In the genomic region with DNA sequence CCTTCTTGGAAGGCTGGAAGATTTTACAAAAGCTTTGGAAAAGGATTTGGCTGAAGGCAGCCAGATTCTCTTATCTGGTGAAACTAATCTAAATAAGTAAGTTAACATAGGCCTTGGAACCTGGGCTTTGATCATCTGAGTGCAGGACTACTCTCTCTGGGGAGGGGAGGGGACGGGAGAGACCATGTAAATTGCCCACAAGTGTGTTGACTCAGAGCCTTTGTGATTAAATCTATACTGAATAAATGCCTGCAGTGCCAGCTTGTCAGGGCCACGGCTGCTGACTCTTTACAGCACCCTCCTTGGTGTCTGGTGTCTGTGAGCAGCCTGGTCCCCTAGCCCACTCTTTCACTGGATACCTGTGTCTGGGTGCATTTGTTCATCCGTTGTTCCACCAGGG, we compare ENCODE assay signal across 30 cellular contexts.
"Had no signal": no experiment of that assay in that cellular context is flagged by ENCODE, and none has a peak within 500 bp of the region (broad histone marks: within the 10 kb centered on the region; RNA-seq: fewer than 3 reads in every experiment).

No MANE protein-coding gene starts in this region.

- ATAC-seq: activated naive CD4-positive, alpha-beta T cell treated with anti-CD3 and anti-CD28 coated beads, Interleukin-2, amount 50 U/mL, for 72 hours; activated T-cell treated with anti-CD3 and anti-CD28 coated beads, Interleukin-2, amount 50 U/mL, for 72 hours; left colon; pancreas; psoas muscle; stimulated activated effector memory CD8-positive, alpha-beta T cell treated with anti-CD3 and anti-CD28 coated beads, Interleukin-12 subunit alpha, Interleukin-12 subunit beta, amount 100 ng/mL, for 72 hours; stimulated activated naive CD8-positive, alpha-beta T cell treated with anti-CD3 and anti-CD28 coated beads, Interleukin-15, amount 100 ng/mL, for 72 hours had no signal

- H3K27ac Mint-ChIP-seq: activated naive CD4-positive, alpha-beta T cell treated with anti-CD3 and anti-CD28 coated beads, Interleukin-2, amount 50 U/mL, for 72 hours; activated T-cell treated with anti-CD3 and anti-CD28 coated beads, Interleukin-2, amount 50 U/mL, for 72 hours; mesothelial cell of epicardium; nephron progenitor cell; stimulated activated effector memory CD8-positive, alpha-beta T cell treated with anti-CD3 and anti-CD28 coated beads, Interleukin-12 subunit alpha, Interleukin-12 subunit beta, amount 100 ng/mL, for 72 hours; stimulated activated naive CD8-positive, alpha-beta T cell treated with anti-CD3 and anti-CD28 coated beads, Interleukin-15, amount 100 ng/mL, for 72 hours; T-helper 2 cell treated with Interferon-gamma antibody and Interleukin-4, amounts not matched to agents 5 μg/mL and 100 μg/mL, for 36 hours; type B pancreatic cell had no signal

- DNase-seq: activated CD4-positive, alpha-beta T cell treated with anti-CD3 and anti-CD28 coated beads for 4 hours; activated CD4-positive, alpha-beta T cell treated with anti-CD3 and anti-CD28 coated beads, Interleukin-2, amount 50 U/mL, for 4 hours; activated naive CD4-positive, alpha-beta T cell; activated T-cell treated with anti-CD3 and anti-CD28 coated beads for 4 hours; activated T-cell treated with anti-CD3 and anti-CD28 coated beads, Interleukin-2, amount 50 U/mL, for 72 hours; central memory CD4-positive, alpha-beta T cell; dermis blood vessel endothelial cell; effector CD4-positive, alpha-beta T cell; esophagus squamous epithelium; kidney; left colon; mammary epithelial cell; naive B cell; nephron progenitor cell; pancreas; psoas muscle; sigmoid colon; small intestine; stimulated activated CD4-positive, alpha-beta T cell treated with anti-CD3 and anti-CD28 coated beads, Interleukin-4, amount 100 ng/mL, for 24 hours; stimulated activated naive CD8-positive, alpha-beta T cell treated with anti-CD3 and anti-CD28 coated beads, Interleukin-15, amount 100 ng/mL, for 72 hours; substantia nigra; uterus had no signal

- H3K4me1 ChIP-seq: breast epithelium, esophagus squamous epithelium, pancreas, psoas muscle, sigmoid colon, uterus had no signal

- H3K4me1 Mint-ChIP-seq: mesothelial cell of epicardium had no signal

- H3K36me3 ChIP-seq: breast epithelium, esophagus squamous epithelium, neutrophil, pancreas, sigmoid colon, uterus had no signal

- H3K27ac ChIP-seq: breast epithelium, epithelial cell of prostate, esophagus squamous epithelium, neutrophil, pancreas, psoas muscle, sigmoid colon, uterus had no signal

- H3K4me3 ChIP-seq: breast epithelium, esophagus squamous epithelium, pancreas, psoas muscle, sigmoid colon, uterus had no signal

- H3K9me3 Mint-ChIP-seq: activated naive CD4-positive, alpha-beta T cell treated with anti-CD3 and anti-CD28 coated beads, Interleukin-2, amount 50 U/mL, for 72 hours; activated T-cell treated with anti-CD3 and anti-CD28 coated beads, Interleukin-2, amount 50 U/mL, for 72 hours; mesothelial cell of epicardium; stimulated activated effector memory CD8-positive, alpha-beta T cell treated with anti-CD3 and anti-CD28 coated beads, Interleukin-12 subunit alpha, Interleukin-12 subunit beta, amount 100 ng/mL, for 72 hours; stimulated activated naive CD8-positive, alpha-beta T cell treated with anti-CD3 and anti-CD28 coated beads, Interleukin-15, amount 100 ng/mL, for 72 hours; T-helper 2 cell treated with Interferon-gamma antibody and Interleukin-4, amounts not matched to agents 5 μg/mL and 100 μg/mL, for 36 hours; type B pancreatic cell had no signal

- H3K9me3 ChIP-seq: breast epithelium, esophagus squamous epithelium, neutrophil, pancreas, psoas muscle, sigmoid colon, uterus had no signal

- H3K36me3 Mint-ChIP-seq: activated naive CD4-positive, alpha-beta T cell treated with anti-CD3 and anti-CD28 coated beads, Interleukin-2, amount 50 U/mL, for 72 hours; mesothelial cell of epicardium; naive B cell; stimulated activated effector memory CD8-positive, alpha-beta T cell treated with anti-CD3 and anti-CD28 coated beads, Interleukin-12 subunit alpha, Interleukin-12 subunit beta, amount 100 ng/mL, for 72 hours; type B pancreatic cell had no signal

- H3K4me3 Mint-ChIP-seq: activated T-cell treated with anti-CD3 and anti-CD28 coated beads, Interleukin-2, amount 50 U/mL, for 72 hours; mesothelial cell of epicardium; naive B cell; nephron progenitor cell; stimulated activated effector memory CD8-positive, alpha-beta T cell treated with anti-CD3 and anti-CD28 coated beads, Interleukin-12 subunit alpha, Interleukin-12 subunit beta, amount 100 ng/mL, for 72 hours; stimulated activated naive CD8-positive, alpha-beta T cell treated with anti-CD3 and anti-CD28 coated beads, Interleukin-15, amount 100 ng/mL, for 72 hours; T-helper 2 cell treated with Interferon-gamma antibody and Interleukin-4, amounts not matched to agents 5 μg/mL and 100 μg/mL, for 36 hours; type B pancreatic cell had no signal

- H3K27me3 ChIP-seq: breast epithelium, esophagus squamous epithelium, neutrophil, pancreas, sigmoid colon, uterus had no signal
